In the genomic region with DNA sequence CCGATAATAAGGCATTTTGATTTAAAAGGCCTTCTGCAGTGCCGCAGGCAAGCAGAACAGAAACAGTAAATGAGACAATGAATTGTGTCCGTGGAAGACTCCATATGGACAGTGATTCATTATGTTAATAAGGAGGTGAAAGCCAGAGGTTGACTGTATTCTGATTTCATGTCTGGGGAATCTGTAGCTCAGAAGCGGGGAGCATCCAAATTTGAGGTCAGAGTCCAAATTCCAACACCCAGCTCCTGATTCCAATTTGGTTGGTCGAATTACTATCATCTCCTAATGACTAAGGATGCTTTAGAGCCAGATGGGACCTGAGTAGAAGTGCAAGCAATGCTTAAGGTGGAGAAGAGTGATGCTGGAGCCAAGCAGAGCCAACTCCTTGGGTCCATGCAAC, we compare ENCODE assay signal across 25 cellular contexts. TPM values are rescaled to one million over a fixed set of nuclear protein-coding genes. Genes with fewer than 3 reads are reported as not detected.
DNase-seq lines count a peak whose midpoint lies in the region; ATAC-seq and TF ChIP-seq lines count a peak whose summit lies in the region.
"Had no signal": no experiment of that assay in that cellular context is flagged by ENCODE, and none has a peak within 500 bp of the region (broad histone marks: within the 10 kb centered on the region; RNA-seq: fewer than 3 reads in every experiment).

No MANE protein-coding gene starts in this region.

- WGBS in GM23248 (ENCODE audit: low coverage in 1 of 2, low lambda C conversion rate in 2 of 2, missing lambda C conversion rate in 2 of 2), 2 experiments = 18% methylated on average over 5 of the region's 5 CpGs
- 81 to 88% methylated on average over 5 of the region's 5 CpGs for WGBS in aorta, 2 donors

- no peak overlapping the region for H2AFZ ChIP-seq in GM23248

- H3K4me3 ChIP-seq in GM23248 (no peak overlapping the region), fibroblast of pulmonary artery (replicated peaks; ENCODE audit: low read depth, low read length) (no peak overlapping the region), aorta (ENCODE audit: low read length in 2 of 2) (no peak overlapping the region)
- H3K4me3 ChIP-seq: lung, SJSA1 had no signal

- no peaks in the 10 kb centered on the region for H4K20me1 ChIP-seq in GM23248 (ENCODE audit: insufficient read depth)

- no peaks in the 10 kb centered on the region for H3K9me3 ChIP-seq in GM23248 (ENCODE audit: low read depth)
- H3K9me3 ChIP-seq in aorta (ENCODE audit: control insufficient read depth, low read length) = no peaks in the 10 kb centered on the region
- H3K9me3 ChIP-seq: SJSA1 had no signal

- H3K9me3 Mint-ChIP-seq in activated naive CD8-positive, alpha-beta T cell treated with anti-CD3 and anti-CD28 coated beads, Interleukin-2, amount 50 U/mL, for 24 hours = no peaks in the 10 kb centered on the region
- H3K9me3 Mint-ChIP-seq: activated CD4-positive, alpha-beta T cell treated with anti-CD3 and anti-CD28 coated beads, Interleukin-2, amount 10 ng/mL, durations not matched to agents 7 days and 5 days; activated T-helper 2 cell treated with anti-CD3 and anti-CD28 coated beads, Interferon-gamma antibody, Interleukin-2, Interleukin-4, amounts not matched to agents 10 μg/mL and 5 μg/mL and 100 μg/mL, durations not matched to agents 14 hours and 24 hours and 36 hours; neural crest cell; T-helper 1 cell treated with Interleukin-12 subunit alpha and Interleukin-12 subunit beta and Interleukin-4 antibody, amounts not matched to agents 30 μg/mL and 1 μg/mL, for 36 hours; type B pancreatic cell had no signal

- H3K36me3 Mint-ChIP-seq in activated naive CD8-positive, alpha-beta T cell treated with anti-CD3 and anti-CD28 coated beads, Interleukin-2, amount 50 U/mL, for 24 hours (ENCODE audit: low read depth) = no peaks in the 10 kb centered on the region
- H3K36me3 Mint-ChIP-seq: activated naive CD8-positive, alpha-beta T cell; brain; type B pancreatic cell had no signal

- H3K4me1 Mint-ChIP-seq in activated naive CD8-positive, alpha-beta T cell treated with anti-CD3 and anti-CD28 coated beads, Interleukin-2, amount 50 U/mL, for 24 hours = no peaks in the 10 kb centered on the region

- H3K27me3 ChIP-seq in GM23248 (replicated peaks; ENCODE audit: insufficient read depth) (peaks cover 18% of the 10 kb centered on the region), aorta (ENCODE audit: control insufficient read depth in 1 of 2, insufficient read depth in 2 of 2, low read length in 1 of 2) (no peaks in the 10 kb centered on the region)

- peaks cover 10% of the 10 kb centered on the region for H3F3A ChIP-seq in GM23248 (ENCODE audit: insufficient read depth)

- H3K27ac Mint-ChIP-seq in activated naive CD8-positive, alpha-beta T cell treated with anti-CD3 and anti-CD28 coated beads, Interleukin-2, amount 50 U/mL, for 24 hours = no peak overlapping the region
- H3K27ac Mint-ChIP-seq: activated CD4-positive, alpha-beta T cell treated with anti-CD3 and anti-CD28 coated beads, Interleukin-2, amount 10 ng/mL, durations not matched to agents 7 days and 5 days; activated naive CD8-positive, alpha-beta T cell; activated T-helper 2 cell treated with anti-CD3 and anti-CD28 coated beads, Interferon-gamma antibody, Interleukin-2, Interleukin-4, amounts not matched to agents 10 μg/mL and 5 μg/mL and 100 μg/mL, durations not matched to agents 14 hours and 24 hours and 36 hours; brain; T-helper 1 cell treated with Interleukin-12 subunit alpha and Interleukin-12 subunit beta and Interleukin-4 antibody, amounts not matched to agents 30 μg/mL and 1 μg/mL, for 36 hours; type B pancreatic cell had no signal

- H3K4me3 Mint-ChIP-seq in activated naive CD8-positive, alpha-beta T cell treated with anti-CD3 and anti-CD28 coated beads, Interleukin-2, amount 50 U/mL, for 24 hours = no peak overlapping the region
- H3K4me3 Mint-ChIP-seq: activated CD4-positive, alpha-beta T cell treated with anti-CD3 and anti-CD28 coated beads, Interleukin-2, amount 10 ng/mL, durations not matched to agents 7 days and 5 days; activated naive CD8-positive, alpha-beta T cell; brain; neural crest cell; T-helper 1 cell treated with Interleukin-12 subunit alpha and Interleukin-12 subunit beta and Interleukin-4 antibody, amounts not matched to agents 30 μg/mL and 1 μg/mL, for 36 hours; type B pancreatic cell had no signal

- no peak overlapping the region for H3K9ac ChIP-seq in GM23248

- DNase-seq in AG08395 (ENCODE audit: low spot score) (peak; percentile 74), GM23248 (peak; percentile 81), T1000 (lab: John Stamatoyannopoulos, UW) (peak; percentile 6), fibroblast of pulmonary artery (ENCODE audit: low read depth) (peak; percentile 26), hippocampal formation (lab: John Stamatoyannopoulos, UW) (no peak), aorta (no peak), SK-N-DZ (ENCODE audit: low spot score) (no peak)
- no peak for DNase-seq in activated naive CD8-positive, alpha-beta T cell treated with anti-CD3 and anti-CD28 coated beads, Interleukin-2, amount 50 U/mL, for 24 hours
- DNase-seq: activated CD4-positive, alpha-beta T cell treated with anti-CD3 and anti-CD28 coated beads, Interleukin-2, amount 10 ng/mL, durations not matched to agents 7 days and 5 days; C1 segment of cervical spinal cord; NCI-H1105 treated with DMSO at 0.1 percent for 48 hours; NCI-H2081 treated with DMSO at 0.1 percent for 48 hours; NCI-H446; stimulated activated CD4-positive, alpha-beta T cell treated with anti-CD3 and anti-CD28 coated beads, Interleukin-15, amount 100 ng/mL, for 24 hours; stimulated activated CD8-positive, alpha-beta memory T cell treated with anti-CD3 and anti-CD28 coated beads, Interleukin-4, amount 100 ng/mL, for 48 hours had no signal

- intact Hi-C loops in aorta (cut with DNase I) = no loop called here

- no peaks in the 10 kb centered on the region for H3K9me2 ChIP-seq in GM23248 (ENCODE audit: insufficient read depth)

- peaks cover 21% of the 10 kb centered on the region for H3K27me3 Mint-ChIP-seq in activated naive CD8-positive, alpha-beta T cell treated with anti-CD3 and anti-CD28 coated beads, Interleukin-2, amount 50 U/mL, for 24 hours

- H3K79me2 ChIP-seq in GM23248 (ENCODE audit: insufficient read depth) = no peaks in the 10 kb centered on the region

- H3K36me3 ChIP-seq in GM23248 (ENCODE audit: low read depth) = no peaks in the 10 kb centered on the region
- no peaks in the 10 kb centered on the region for H3K36me3 ChIP-seq in aorta (ENCODE audit: control insufficient read depth in 1 of 2, insufficient read depth in 2 of 2, low read length in 1 of 2)
- H3K36me3 ChIP-seq: SJSA1 had no signal

- no peak for TF ChIP-seq CTCF in fibroblast of pulmonary artery (IDR thresholded peaks at IDR 0.05; ENCODE audit: low read length, missing control alignments)

- no peak overlapping the region for H3K27ac ChIP-seq in GM23248
- H3K27ac ChIP-seq in aorta (ENCODE audit: low read depth in 1 of 2, low read length in 2 of 2) = no peak overlapping the region
- H3K27ac ChIP-seq: SJSA1 had no signal

- H3K4me1 ChIP-seq in GM23248 (ENCODE audit: insufficient read depth) = peaks cover 12% of the 10 kb centered on the region
- H3K4me1 ChIP-seq in aorta (ENCODE audit: control insufficient read depth in 1 of 2, insufficient read depth in 2 of 2, low read length in 2 of 2) = no peaks in the 10 kb centered on the region
- H3K4me1 ChIP-seq: SJSA1 had no signal

- peak overlapping the region; percentile 44 for H3K4me2 ChIP-seq in GM23248 (ENCODE audit: unreplicated experiment)

- no peak for ATAC-seq in activated naive CD8-positive, alpha-beta T cell treated with anti-CD3 and anti-CD28 coated beads, Interleukin-2, amount 50 U/mL, for 24 hours
- ATAC-seq in aorta (ENCODE audit: low FRiP score) = no peak
- ATAC-seq: sciatic nerve had no signal

- in situ Hi-C loops in GM23248 (cut with MboI) = no loop called here

RNA-seq across cellular contexts. Expression of a gene that starts 1.0 kb away (rescaled TPM):
- total RNA-seq in GM23248 (2014; rRNA removed; shearing (Covaris generic)) = not detected in 2 replicates
- polyA plus RNA-seq in GM23248 (2016; fragmentation: Nextera tagmentation; extraction: Ambion mirVana) (not detected in 2 replicates), aorta (not detected)
- not detected for total RNA-seq in aorta
- not detected in 2 replicates for polyA plus RNA-seq in SK-N-DZ (2014; cell fraction: cytosol; rRNA removed)
- not detected in 2 replicates for polyA plus RNA-seq in SK-N-DZ (2014; cell fraction: nucleus; rRNA removed)
- total RNA-seq: activated CD4-positive, alpha-beta T cell treated with anti-CD3 and anti-CD28 coated beads, Interleukin-2, amount 10 ng/mL, durations not matched to agents 7 days and 5 days; activated T-helper 2 cell treated with anti-CD3 and anti-CD28 coated beads, Interferon-gamma antibody, Interleukin-2, Interleukin-4, amounts not matched to agents 10 μg/mL and 5 μg/mL and 100 μg/mL, durations not matched to agents 14 hours and 24 hours and 36 hours; frontal cortex; lung; neural crest cell; sciatic nerve; SJSA1 had no signal
- polyA plus RNA-seq: lung had no signal

RNA-seq across cellular contexts. Expression of a gene that starts 53.9 kb away (rescaled TPM):
- 534 and 540 TPM in 2 replicates for total RNA-seq in GM23248 (2014; rRNA removed; shearing (Covaris generic))
- polyA plus RNA-seq in GM23248 (2016; fragmentation: Nextera tagmentation; extraction: Ambion mirVana) = 396 and 401 TPM in 2 replicates
- total RNA-seq in aorta = 100 to 1,000 TPM; 108 to 115 TPM
- polyA plus RNA-seq in aorta = 100 to 1,000 TPM in 1 of 2 donors, 10 to 100 TPM in 1; 49.0 to 138 TPM
- polyA plus RNA-seq in SK-N-DZ (2014; cell fraction: cytosol; rRNA removed) = 29.4 and 31.5 TPM in 2 replicates
- polyA plus RNA-seq in SK-N-DZ (2014; cell fraction: nucleus; rRNA removed) = 24.0 and 26.1 TPM in 2 replicates

Comparison
In these comparisons a context has a peak if more than half of its experiments do, and no peak if none do; other contexts are left out.
1. DNase-seq: peak in AG08395 (single experiment), GM23248 (single experiment), T1000 (single experiment) and fibroblast of pulmonary artery (single experiment); none in hippocampal formation (0 of 2), activated naive CD8-positive, alpha-beta T cell treated with anti-CD3 and anti-CD28 coated beads, Interleukin-2, amount 50 U/mL, for 24 hours (single experiment), aorta (0 of 2) and SK-N-DZ (single experiment).